In the genomic region with DNA sequence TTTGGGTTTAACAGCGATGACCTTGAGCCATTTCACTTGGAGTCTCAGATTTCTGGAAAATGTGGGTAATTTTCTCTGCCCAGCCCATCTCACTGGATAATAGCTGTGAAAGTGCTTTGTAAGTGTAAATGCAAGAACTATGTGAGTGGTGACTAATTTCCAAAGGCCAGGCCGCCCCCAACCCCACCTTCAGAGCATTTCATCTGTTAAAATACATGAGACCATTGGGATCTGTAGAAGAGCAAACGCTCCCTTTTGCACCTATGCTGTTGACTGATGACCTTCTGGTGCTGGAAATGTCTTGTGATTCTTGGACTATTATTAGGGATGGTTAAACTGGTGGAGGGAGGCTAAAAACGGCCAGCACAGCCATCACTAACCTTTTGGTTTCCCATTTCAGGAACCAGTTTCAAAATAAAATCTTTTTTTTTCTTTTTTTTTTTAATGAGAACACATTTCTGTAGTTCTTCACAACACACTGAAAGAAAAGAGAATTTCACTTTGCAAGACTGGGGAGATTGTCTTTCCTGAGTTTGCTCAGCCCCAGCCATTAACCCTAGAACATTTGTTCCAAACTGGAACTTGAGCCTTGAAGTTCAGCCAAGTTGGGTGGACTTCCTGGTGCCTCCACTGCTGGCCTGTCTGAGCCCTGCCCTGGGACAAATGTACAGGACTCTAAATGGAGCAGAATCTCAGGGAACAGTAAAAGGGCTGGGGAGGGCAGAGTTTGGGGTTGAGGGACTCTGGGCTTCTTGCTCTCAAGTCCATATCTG, we compare ENCODE assay signal across 15 cellular contexts.
DNase-seq lines count a peak whose midpoint lies in the region; ATAC-seq and TF ChIP-seq lines count a peak whose summit lies in the region.
"Had no signal": no experiment of that assay in that cellular context is flagged by ENCODE, and none has a peak within 500 bp of the region (broad histone marks: within the 10 kb centered on the region; RNA-seq: fewer than 3 reads in every experiment).

No MANE protein-coding gene starts in this region.

- no peaks in the 10 kb centered on the region for H3K9me3 ChIP-seq in Karpas-422 (ENCODE audit: low read length)
- no peaks in the 10 kb centered on the region for H3K9me3 ChIP-seq in colonic mucosa
- H3K9me3 ChIP-seq: SJSA1 had no signal

- no peak overlapping the region for H3K4me3 ChIP-seq in Karpas-422 (ENCODE audit: low read length)
- no peak overlapping the region for H3K4me3 ChIP-seq in colonic mucosa
- H3K4me3 ChIP-seq: lung, SJSA1 had no signal

- H3K9ac ChIP-seq in Karpas-422 (ENCODE audit: low read length) (peak overlapping the region; percentile 76), colonic mucosa (ENCODE audit: low read depth in 2 of 2, low read length in 2 of 2) (no peak overlapping the region)

- peaks cover 98% of the 10 kb centered on the region for H3K4me1 ChIP-seq in Karpas-422 (ENCODE audit: low read length)
- H3K4me1 ChIP-seq in colonic mucosa, result no peaks in the 10 kb centered on the region

- peak; percentile 79 for DNase-seq in Karpas-422
- DNase-seq in colonic mucosa, result peak; percentile 34
- DNase-seq in renal cortical epithelial cell (ENCODE audit: low read depth), result peak; percentile 41
- DNase-seq in LoVo (ENCODE audit: low spot score), result no peak
- DNase-seq in iPS-NIHi7 (ENCODE audit: extremely low spot score), result no peak
- DNase-seq: activated CD4-positive, alpha-beta T cell treated with anti-CD3 and anti-CD28 coated beads, Interleukin-2, amount 10 ng/mL, durations not matched to agents 24 days and 14 days; NCI-H2081; NCI-H526; stimulated activated CD4-positive, alpha-beta T cell treated with anti-CD3 and anti-CD28 coated beads, Interleukin-1b, Interleukin-23, amount 100 ng/mL, for 48 hours; T-helper 9 cell had no signal

- H3K27me3 ChIP-seq in Karpas-422 (ENCODE audit: low read length) (no peaks in the 10 kb centered on the region), colonic mucosa (no peaks in the 10 kb centered on the region)
- H3K27me3 ChIP-seq: SJSA1 had no signal

- intact Hi-C loops in colonic mucosa (cut with DNase I), result loop anchor here (5.0 kb wide), 1 partner anchor 1200 kb away; no protein-coding TSS in a partner anchor

- no peak for ATAC-seq in HG03159 (IDR thresholded peaks at IDR 0.05; ENCODE audit: unreplicated experiment)
- ATAC-seq in HG02973 (IDR thresholded peaks at IDR 0.05; ENCODE audit: unreplicated experiment), result no peak

- no peaks in the 10 kb centered on the region for H4K20me1 ChIP-seq in Karpas-422 (ENCODE audit: insufficient read depth, low read depth, low read length)

- peak overlapping the region; percentile 24; the same call in 1 of the 2 replicates for H3K27ac ChIP-seq in C4-2B
- H3K27ac ChIP-seq in Karpas-422 (ENCODE audit: low read length), result peak overlapping the region; percentile 97
- H3K27ac ChIP-seq in colonic mucosa, result no peak overlapping the region
- H3K27ac ChIP-seq: SJSA1 had no signal

- no peak overlapping the region for H2AFZ ChIP-seq in Karpas-422 (ENCODE audit: low read length)

- H3K36me3 ChIP-seq in Karpas-422 (ENCODE audit: insufficient read depth, low read length) (0 out of 2 replicates have a peak, but pooled peaks cover 7% of the 10 kb centered on the region), colonic mucosa (no peaks in the 10 kb centered on the region)
- H3K36me3 ChIP-seq: SJSA1 had no signal

- H3K9me2 ChIP-seq in Karpas-422 (replicated peaks; ENCODE audit: insufficient read depth, low read length), result no peaks in the 10 kb centered on the region

- H3K79me2 ChIP-seq in Karpas-422 (ENCODE audit: low read length), result no peaks in the 10 kb centered on the region

- H3K4me2 ChIP-seq in Karpas-422 (ENCODE audit: low read depth, low read length, poor library complexity, severe bottlenecking), result peak overlapping the region; percentile 50

- TF ChIP-seq CTCF in C4-2B (conservative IDR thresholded peaks at IDR 0.05) (no peak), colonic mucosa (IDR thresholded peaks at IDR 0.05) (no peak)

Comparison
In these comparisons a context has a peak if more than half of its experiments do, and no peak if none do; other contexts are left out.
1. DNase-seq: peak in Karpas-422 (single experiment), colonic mucosa (single experiment) and renal cortical epithelial cell (single experiment); none in LoVo (single experiment) and iPS-NIHi7 (single experiment).